9 cellular contexts compared by ENCODE assay signal in the genomic region with DNA sequence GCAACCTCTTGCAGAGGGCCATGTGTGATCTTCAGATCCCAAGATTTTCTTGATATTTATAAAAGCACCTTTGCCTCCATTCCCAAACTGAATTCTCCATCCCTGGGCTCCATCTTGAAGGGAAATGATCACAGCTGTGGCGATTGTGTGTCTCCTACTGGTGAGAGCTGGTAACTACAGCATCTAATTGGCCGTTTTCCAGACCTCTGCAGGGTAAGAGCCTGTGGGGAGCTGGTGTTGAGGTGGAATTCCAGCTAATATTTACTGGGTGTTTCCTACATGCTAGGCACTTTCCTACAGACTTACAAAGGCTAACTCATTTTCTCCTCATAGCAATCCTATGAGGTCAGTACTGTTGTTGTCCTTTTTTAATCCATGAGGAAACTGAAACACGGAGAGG. TPM values are rescaled to one million over a fixed set of nuclear protein-coding genes. Genes with fewer than 3 reads are reported as not detected.
A peak's percentile ranks its signal among the peaks of the same experiment; 100 is the strongest.
DNase-seq lines count a peak whose midpoint lies in the region; ATAC-seq and TF ChIP-seq lines count a peak whose summit lies in the region.
"Had no signal": no experiment of that assay in that cellular context is flagged by ENCODE, and none has a peak within 500 bp of the region (broad histone marks: within the 10 kb centered on the region; RNA-seq: fewer than 3 reads in every experiment).

No MANE protein-coding gene starts in this region.

- H3K79me2 ChIP-seq in smooth muscle cell (ENCODE audit: low read depth) = no peaks in the 10 kb centered on the region

- no peak overlapping the region for H3K4me2 ChIP-seq in smooth muscle cell

- ATAC-seq in gastroesophageal sphincter (no peak), HG03432 (IDR thresholded peaks at IDR 0.05; ENCODE audit: unreplicated experiment) (no peak)

- no peaks in the 10 kb centered on the region for H3F3A ChIP-seq in smooth muscle cell (ENCODE audit: low read depth)

- no peak overlapping the region for H3K4me3 ChIP-seq in HFF-Myc (replicated peaks; ENCODE audit: low read depth, low read length)
- H3K4me3 ChIP-seq in SK-N-MC = no peak overlapping the region
- no peak overlapping the region for H3K4me3 ChIP-seq in smooth muscle cell
- no peak overlapping the region for H3K4me3 ChIP-seq in gastroesophageal sphincter
- H3K4me3 ChIP-seq: BLaER1 treated with 17β-estradiol and CSF1 and Interleukin-3, amounts not matched to agents 10 nM and 100 nM had no signal

- H3K27ac ChIP-seq in SK-N-MC (peak overlapping the region; percentile 45), smooth muscle cell (ENCODE audit: low read depth) (no peak overlapping the region), gastroesophageal sphincter (no peak overlapping the region)
- H3K27ac ChIP-seq: BLaER1 treated with 17β-estradiol and CSF1 and Interleukin-3, amounts not matched to agents 10 nM and 100 nM had no signal

- H2AFZ ChIP-seq in smooth muscle cell (ENCODE audit: low read depth) = no peak overlapping the region

- no peaks in the 10 kb centered on the region for H4K20me1 ChIP-seq in smooth muscle cell (ENCODE audit: low read depth)
- H4K20me1 ChIP-seq: BLaER1 treated with 17β-estradiol and CSF1 and Interleukin-3, amounts not matched to agents 10 nM and 100 nM had no signal

- no peaks in the 10 kb centered on the region for H3K36me3 ChIP-seq in SK-N-MC (ENCODE audit: insufficient read depth, low read length)
- H3K36me3 ChIP-seq in smooth muscle cell (ENCODE audit: low read depth) = no peaks in the 10 kb centered on the region
- no peaks in the 10 kb centered on the region for H3K36me3 ChIP-seq in gastroesophageal sphincter
- H3K36me3 ChIP-seq: BLaER1 treated with 17β-estradiol and CSF1 and Interleukin-3, amounts not matched to agents 10 nM and 100 nM had no signal

- no peak for TF ChIP-seq POLR2A in gastroesophageal sphincter (IDR thresholded peaks at IDR 0.05)

- TF ChIP-seq CTCF in HFF-Myc (IDR thresholded peaks at IDR 0.05; ENCODE audit: low read depth, low read length, missing control alignments) (peak; percentile 72), smooth muscle cell (IDR thresholded peaks at IDR 0.05; ENCODE audit: borderline replicate concordance, insufficient read depth, poor library complexity, severe bottlenecking) (peak; percentile 72), gastroesophageal sphincter (IDR thresholded peaks at IDR 0.05) (peak in 2 of 4 experiments; percentile 31 to 47)

- H3K9ac ChIP-seq in SK-N-MC (ENCODE audit: insufficient read length) (no peak overlapping the region), smooth muscle cell (ENCODE audit: low read depth) (no peak overlapping the region)
- H3K9ac ChIP-seq: BLaER1 treated with 17β-estradiol and CSF1 and Interleukin-3, amounts not matched to agents 10 nM and 100 nM had no signal

- DNase-seq in NCI-H1417 (lab: John Stamatoyannopoulos, UW) = peak; percentile 6 to 55 (median 25)
- no peak for DNase-seq in NCI-H1417 treated with DMSO at 0.1 percent for 48 hours (lab: John Stamatoyannopoulos, UW)
- peak; percentile 43 for DNase-seq in HFF-Myc (ENCODE audit: extremely low read depth, low read depth)
- peak; percentile 57 for DNase-seq in SK-N-MC (ENCODE audit: low read depth, low spot score)
- peak; percentile 22 for DNase-seq in fibroblast of peridontal ligament (ENCODE audit: extremely low read depth)
- no peak for DNase-seq in smooth muscle cell (lab: John Stamatoyannopoulos, UW; ENCODE audit: unreplicated experiment)

- H3K4me1 ChIP-seq in smooth muscle cell (ENCODE audit: low read depth) (no peaks in the 10 kb centered on the region), gastroesophageal sphincter (no peaks in the 10 kb centered on the region)

- TF ChIP-seq EP300 in gastroesophageal sphincter (IDR thresholded peaks at IDR 0.05) = no peak

- no peaks in the 10 kb centered on the region for H3K27me3 ChIP-seq in smooth muscle cell (ENCODE audit: low read depth)
- peaks cover 17% of the 10 kb centered on the region for H3K27me3 ChIP-seq in gastroesophageal sphincter
- H3K27me3 ChIP-seq: BLaER1 treated with 17β-estradiol and CSF1 and Interleukin-3, amounts not matched to agents 10 nM and 100 nM had no signal

- H3K9me3 ChIP-seq in SK-N-MC (ENCODE audit: low read depth, low read length) = no peaks in the 10 kb centered on the region
- H3K9me3 ChIP-seq in smooth muscle cell (replicated peaks; ENCODE audit: low read depth) = no peaks in the 10 kb centered on the region
- H3K9me3 ChIP-seq in gastroesophageal sphincter = no peaks in the 10 kb centered on the region
- H3K9me3 ChIP-seq: BLaER1 treated with 17β-estradiol and CSF1 and Interleukin-3, amounts not matched to agents 10 nM and 100 nM had no signal

- 4% methylated on average over 3 of the region's 3 CpGs for WGBS in smooth muscle cell (ENCODE audit: low lambda C conversion rate)
- 11 to 22% methylated on average over 1 to 3 of the region's 3 CpGs for WGBS in gastroesophageal sphincter (ENCODE audit: low coverage in 1 of 2), 2 donors

RNA-seq across cellular contexts. Expression of a gene that starts 59.2 kb away (rescaled TPM):
- total RNA-seq in smooth muscle cell (0.04 TPM in 1 of 2 replicates, not detected in the other), gastroesophageal sphincter (1 to 10 TPM in 2 of 4 donors, under 1 TPM in 2; 0.27 to 9.9 (median 1.5) TPM)
- 0.14 and 0.39 TPM in 2 replicates for polyA plus RNA-seq in smooth muscle cell

Comparison
In these comparisons a context has a peak if more than half of its experiments do, and no peak if none do; other contexts are left out.
1. DNase-seq: peak in NCI-H1417 (3 of 3), HFF-Myc (single experiment), SK-N-MC (single experiment) and fibroblast of peridontal ligament (single experiment); none in NCI-H1417 treated with DMSO at 0.1 percent for 48 hours (single experiment) and smooth muscle cell (single experiment).